29 cellular contexts compared by ENCODE assay signal in genomic region chr16:35862242-35862641, GRCh38.
"Had no signal": no experiment of that assay in that cellular context is flagged by ENCODE, and none has a peak within 500 bp of the region (broad histone marks: within the 10 kb centered on the region; RNA-seq: fewer than 3 reads in every experiment).

No MANE protein-coding gene starts in this region.

- DNase-seq: activated CD4-positive, alpha-beta T cell treated with anti-CD3 and anti-CD28 coated beads for 36 hours; activated CD4-positive, alpha-beta T cell treated with anti-CD3 and anti-CD28 coated beads, Interleukin-2, amount 10 ng/mL, durations not matched to agents 7 days and 5 days; activated CD4-positive, alpha-beta T cell treated with anti-CD3 and anti-CD28 coated beads, Interleukin-2, amount 50 U/mL, for 48 hours; activated CD8-positive, alpha-beta T cell treated with anti-CD3 and anti-CD28 coated beads, Interleukin-2, amount 10 ng/mL, durations not matched to agents 7 days and 5 days; activated gamma-delta T cell; activated naive CD4-positive, alpha-beta T cell treated with Interleukin-2 at 50 U/mL for 16 hours; activated naive CD8-positive, alpha-beta T cell treated with anti-CD3 and anti-CD28 coated beads, Interleukin-2, amount 10 ng/mL, durations not matched to agents 7 days and 5 days; activated T-cell treated with anti-CD3 and anti-CD28 coated beads, Interleukin-2, amount 50 U/mL, for 24 hours; amygdala; colonic mucosa; Karpas-422; KBM-7; MG63; NCI-H1092; NCI-H1436 treated with DMSO at 0.1 percent for 48 hours; NCI-H1694 treated with DMSO at 0.1 percent for 48 hours; NCI-H2029; NCI-H345; NCI-H524 treated with DMSO at 0.1 percent for 48 hours; PC-9; SJCRH30; T1000 had no signal

- H3K27me3 ChIP-seq: ascending aorta, cardiac muscle cell, colonic mucosa, MG63, SJCRH30 had no signal

- ATAC-seq: activated CD4-positive, alpha-beta T cell treated with anti-CD3 and anti-CD28 coated beads for 36 hours; activated CD4-positive, CD25-positive, alpha-beta regulatory T cell treated with anti-CD3 and anti-CD28 coated beads, Interleukin-2, amount 50 U/mL, for 24 hours; activated CD8-positive, alpha-beta T cell treated with anti-CD3 and anti-CD28 coated beads, Interleukin-2, amount 10 ng/mL, durations not matched to agents 7 days and 5 days; Right ventricle myocardium inferior; WTC11 had no signal

- H3K9me3 ChIP-seq: ascending aorta, colonic mucosa, MG63, SJCRH30 had no signal

- H3K27ac ChIP-seq: ascending aorta, cardiac muscle cell, colonic mucosa, PC-9, RWPE1, SJCRH30, SK-N-MC had no signal

- H3K4me1 ChIP-seq: ascending aorta, colonic mucosa, SJCRH30 had no signal

- H3K36me3 ChIP-seq: ascending aorta, cardiac muscle cell, colonic mucosa, MG63, SJCRH30 had no signal

- H3K4me3 ChIP-seq: ascending aorta, cardiac muscle cell, colonic mucosa, MG63, PC-9, SJCRH30, SK-N-MC had no signal
